ENCODE assay signal across 12 cellular contexts in the genomic region with DNA sequence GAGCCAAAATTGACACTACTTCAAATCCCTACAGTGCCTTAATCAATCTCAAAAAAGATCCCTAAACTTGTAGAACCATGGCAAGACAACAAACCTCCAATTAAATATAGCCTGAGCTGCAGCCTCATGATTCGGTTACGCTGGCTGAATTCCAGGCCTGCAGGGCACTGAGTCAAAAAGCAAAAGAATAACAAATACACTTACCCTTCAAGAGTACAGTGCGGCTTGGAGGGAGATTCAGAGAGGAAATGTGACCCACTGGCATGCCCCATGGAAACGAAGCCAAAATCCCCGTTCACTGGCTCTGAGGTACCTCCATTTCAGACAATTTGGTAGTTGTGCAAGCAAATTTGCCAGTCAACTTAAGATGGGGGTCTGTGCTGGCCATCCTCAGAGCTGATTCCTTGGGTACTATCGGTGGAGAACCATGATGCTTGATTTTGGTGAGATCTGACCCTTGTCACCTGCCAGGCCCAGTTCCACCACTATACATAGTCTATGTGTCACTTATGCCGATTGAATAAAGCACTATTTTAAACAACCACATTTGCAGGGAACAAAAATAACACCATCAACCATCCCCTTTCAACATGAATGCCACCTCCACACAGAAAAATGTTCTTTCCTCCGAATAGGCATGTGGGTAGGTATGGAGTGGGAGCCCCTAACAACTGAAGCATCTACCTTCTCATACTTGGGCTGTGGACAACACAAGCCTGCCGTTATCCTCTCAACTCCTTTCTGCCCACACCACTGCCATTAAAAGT. TPM values are rescaled to one million over a fixed set of nuclear protein-coding genes. Genes with fewer than 3 reads are reported as not detected.
DNase-seq lines count a peak whose midpoint lies in the region; ATAC-seq, FAIRE-seq and TF ChIP-seq lines count a peak whose summit lies in the region.
"Had no signal": no experiment of that assay in that cellular context is flagged by ENCODE, and none has a peak within 500 bp of the region (broad histone marks: within the 10 kb centered on the region; RNA-seq: fewer than 3 reads in every experiment).

No MANE protein-coding gene starts in this region.

- no peaks in the 10 kb centered on the region; the same call in 1 of the 2 replicates for H3K27me3 ChIP-seq in ACC112 (ENCODE audit: insufficient read depth, low read length)
- no peaks in the 10 kb centered on the region for H3K27me3 ChIP-seq in GM12878 (replicated peaks in 1 of 2; ENCODE audit: control insufficient read depth in 2 of 2, insufficient read depth in 2 of 2, low read length in 1 of 2)
- peaks cover 2% of the 10 kb centered on the region for H3K27me3 ChIP-seq in kidney epithelial cell (ENCODE audit: control insufficient read depth, insufficient read depth, low read length)
- H3K27me3 ChIP-seq in WERI-Rb-1 (ENCODE audit: insufficient read depth, low read depth, severe bottlenecking) = no peaks in the 10 kb centered on the region

- BruUV-seq in GM12878 (replicated peaks; lab: Mats Ljungman, UMichigan) = no TSS peak

- H3K9me3 Mint-ChIP-seq in mesothelial cell of epicardium = no peaks in the 10 kb centered on the region
- no peaks in the 10 kb centered on the region for H3K9me3 Mint-ChIP-seq in endothelial cell (ENCODE audit: unreplicated experiment)

- RAD21 ChIA-PET in GM12878 (lab: Charles Lee; ENCODE audit: unreplicated experiment) = no interaction called here

- ATAC-seq in GM12878 = peak; percentile 27; the same call in 2 of the 3 replicates

- intact Hi-C loops in GM12878 (cut with micrococcal nuclease; ENCODE audit: unreplicated experiment) = no loop called here

- no peaks in the 10 kb centered on the region for H4K20me1 ChIP-seq in GM12878 (ENCODE audit: control insufficient read depth, insufficient read depth)

- POLR2A ChIA-PET in GM12878 (lab: Charles Lee) = no interaction called here

- no peaks in the 10 kb centered on the region for H3K36me3 ChIP-seq in ACC112 (ENCODE audit: insufficient read depth, low read length)
- H3K36me3 ChIP-seq in GM12878 (ENCODE audit: control insufficient read depth in 2 of 2, insufficient read depth in 2 of 2, low read length in 1 of 2) = no peaks in the 10 kb centered on the region
- no peaks in the 10 kb centered on the region for H3K36me3 ChIP-seq in kidney epithelial cell (ENCODE audit: control insufficient read depth, insufficient read depth, low read length)
- no peaks in the 10 kb centered on the region for H3K36me3 ChIP-seq in WERI-Rb-1

- H3K4me1 ChIP-seq in ACC112 (ENCODE audit: control insufficient read depth, insufficient read depth, low read length, unreplicated experiment) = peaks cover 11% of the 10 kb centered on the region
- H3K4me1 ChIP-seq in GM12878 (ENCODE audit: control insufficient read depth, insufficient read depth, low read length) = no peaks in the 10 kb centered on the region

- H3K4me2 ChIP-seq in GM12878 (ENCODE audit: control insufficient read depth, insufficient read depth) = no peak overlapping the region

- H3K36me3 Mint-ChIP-seq in mesothelial cell of epicardium = no peaks in the 10 kb centered on the region
- no peaks in the 10 kb centered on the region for H3K36me3 Mint-ChIP-seq in endothelial cell (ENCODE audit: low read depth, unreplicated experiment)

- TF ChIP-seq RAD21 in GM12878 (IDR thresholded peaks at IDR 0.05; ENCODE audit: insufficient read depth, low read depth, low read length) = no peak

- DNase-seq in NCI-H1092 treated with DMSO at 0.1 percent for 48 hours (lab: John Stamatoyannopoulos, UW) (peak; percentile 73), GM12878 (ENCODE audit: low read depth, low spot score) (no peak), kidney epithelial cell (ENCODE audit: low read depth) (peak; percentile 39), GM13976 (ENCODE audit: low spot score) (no peak), mesothelial cell of epicardium (ENCODE audit: low spot score in 2 of 2, unreplicated experiment in 2 of 2) (no peak), WERI-Rb-1 (no peak), endothelial cell (ENCODE audit: low spot score) (no peak)
- DNase-seq: cerebellar nuclear complex, kidney had no signal

- H3K9ac ChIP-seq in GM12878 (ENCODE audit: control insufficient read depth, insufficient read depth, low read length) = no peak overlapping the region

- WGBS in GM12878 (ENCODE audit: insufficient coverage, insufficient replicate concordance, low lambda C conversion rate, missing lambda C conversion rate) = 31% methylated on average over 9 of the region's 9 CpGs

- H3K27ac ChIP-seq in ACC112 (ENCODE audit: low read depth, low read length) = no peak overlapping the region
- H3K27ac ChIP-seq in GM12878 (ENCODE audit: control insufficient read depth, insufficient read depth) = no peak overlapping the region
- no peak overlapping the region for H3K27ac ChIP-seq in WERI-Rb-1

- H3K79me2 ChIP-seq in ACC112 (ENCODE audit: control insufficient read depth, insufficient read depth, low read length, unreplicated experiment) (no peaks in the 10 kb centered on the region), GM12878 (ENCODE audit: control insufficient read depth, insufficient read depth, low read length) (no peaks in the 10 kb centered on the region)

- H3K27ac Mint-ChIP-seq in mesothelial cell of epicardium (no peak overlapping the region), endothelial cell (ENCODE audit: unreplicated experiment) (no peak overlapping the region)

- no peaks in the 10 kb centered on the region for H3K9me3 ChIP-seq in GM12878 (replicated peaks; ENCODE audit: control insufficient read depth, insufficient read depth, low read length)
- H3K9me3 ChIP-seq in WERI-Rb-1 (ENCODE audit: severe bottlenecking) = peaks cover 6% of the 10 kb centered on the region

- H3K27me3 Mint-ChIP-seq in mesothelial cell of epicardium (ENCODE audit: low read depth) = peaks cover 6% of the 10 kb centered on the region
- peaks cover 6% of the 10 kb centered on the region for H3K27me3 Mint-ChIP-seq in endothelial cell (ENCODE audit: unreplicated experiment)

- H3K4me1 Mint-ChIP-seq in mesothelial cell of epicardium = peaks cover 5% of the 10 kb centered on the region
- H3K4me1 Mint-ChIP-seq in endothelial cell (ENCODE audit: unreplicated experiment) = no peaks in the 10 kb centered on the region

- CTCF ChIA-PET in GM12878 (lab: Yijun Ruan, JAX) = no interaction called here

- H3K4me3 Mint-ChIP-seq in mesothelial cell of epicardium (no peak overlapping the region), endothelial cell (ENCODE audit: unreplicated experiment) (no peak overlapping the region)

- H2AFZ ChIP-seq in ACC112 (ENCODE audit: low read length, unreplicated experiment) (peak overlapping the region; percentile 31), GM12878 (ENCODE audit: control insufficient read depth, low read depth, low read length) (no peak overlapping the region)

- no peak for FAIRE-seq in GM12878 (lab: Jason Lieb, UNC)
- FAIRE-seq: H1, kidney had no signal

- no peak for TF ChIP-seq CTCF in GM12878 (IDR thresholded peaks at IDR 0.05 in 2 of 3, conservative IDR thresholded peaks at IDR 0.05 in 1 of 3; ENCODE audit: control insufficient read depth in 2 of 3, extremely low read depth in 1 of 3, insufficient read depth in 1 of 3, low read depth in 3 of 3, low read length in 3 of 3)
- TF ChIP-seq CTCF in kidney epithelial cell (IDR thresholded peaks at IDR 0.05; ENCODE audit: insufficient read depth, low read length, poor library complexity, severe bottlenecking) = no peak
- TF ChIP-seq CTCF in GM13976 (IDR thresholded peaks at IDR 0.05; ENCODE audit: borderline replicate concordance, control extremely low read depth, extremely low read depth, insufficient read depth, missing control alignments) = no peak
- no peak for TF ChIP-seq CTCF in mesothelial cell of epicardium (IDR thresholded peaks at IDR 0.05; ENCODE audit: unreplicated experiment)
- TF ChIP-seq CTCF in WERI-Rb-1 (IDR thresholded peaks at IDR 0.05; ENCODE audit: low read depth, low read length) = no peak
- TF ChIP-seq CTCF in endothelial cell (IDR thresholded peaks at IDR 0.05; ENCODE audit: unreplicated experiment) = no peak

- no peak for TF ChIP-seq POLR2A in GM12878 (IDR thresholded peaks at IDR 0.05; ENCODE audit: low read depth, low read length)

- SMC1A ChIA-PET in GM12878 (lab: Charles Lee; ENCODE audit: uncharacterized antibody, unreplicated experiment) = no interaction called here

- TF ChIP-seq EP300 in GM12878 (IDR thresholded peaks at IDR 0.05; ENCODE audit: borderline replicate concordance in 1 of 2, control insufficient read depth in 1 of 2, low read depth in 2 of 2, low read length in 2 of 2) = no peak

- in situ Hi-C loops in GM12878 (cut with MboI) = no loop called here
- in situ Hi-C loops in GM13976 (cut with MboI; ENCODE audit: low sequenced_read_pairs, unreplicated experiment) = no loop called here

- 0 out of 2 replicates have a peak overlapping the region, but pooled peaks have one; percentile 15 for H3K4me3 ChIP-seq in ACC112 (ENCODE audit: low read depth, low read length)
- H3K4me3 ChIP-seq in GM12878 = no peak overlapping the region
- H3K4me3 ChIP-seq in kidney epithelial cell (ENCODE audit: low read depth, low read length) = no peak overlapping the region
- H3K4me3 ChIP-seq in WERI-Rb-1 (ENCODE audit: low read depth, low read length) = no peak overlapping the region

TF ChIP-seq in GM12878, 131 proteins besides CTCF, POLR2A, EP300 and RAD21 (continues in another document):
- TF ChIP-seq EGR1 (IDR thresholded peaks at IDR 0.05; ENCODE audit: borderline replicate concordance in 1 of 2, low read depth in 2 of 2, low read length in 2 of 2) (no peak), RELA (IDR thresholded peaks at IDR 0.05; ENCODE audit: borderline replicate concordance, partially characterized antibody) (no peak), ASH2L (IDR thresholded peaks at IDR 0.05; ENCODE audit: borderline replicate concordance, low read depth) (no peak), MXI1 (IDR thresholded peaks at IDR 0.05; ENCODE audit: low read depth, low read length) (no peak)

RNA-seq across cellular contexts. Expression of a gene that starts 2.1 kb away (rescaled TPM):
- 0.05 and 0.06 TPM in 2 replicates for total RNA-seq in GM12878 (2013; cell fraction: nucleolus; rRNA removed)
- total RNA-seq in GM12878 (2014; rRNA removed) (not detected in 2 replicates), GM12878 (2014; rRNA removed; fragmentation: Illumina TruSeq; extraction: Trizol) (not detected in 2 replicates), GM12878 (2021) (not detected in 2 replicates), kidney epithelial cell (not detected in 2 replicates), mesothelial cell of epicardium (0.02 to 0.04 TPM (median 0.04 TPM) in 3 replicates), endothelial cell (ENCODE audit: unreplicated experiment) (not detected)
- not detected for polyA plus RNA-seq in GM12878 (2011; ENCODE audit: low read depth)
- polyA plus RNA-seq in GM12878 (2011; rRNA removed) (0.01 TPM in 2 replicates), GM12878 (2014; fragmentation: Illumina TruSeq; extraction: Trizol) (not detected in 2 replicates), GM12878 (2014; fragmentation: Nextera tagmentation; extraction: Ambion mirVana) (not detected), GM12878 (2014; rRNA removed) (not detected in 2 replicates), GM12878 (2016; fragmentation: Nextera tagmentation; extraction: Ambion mirVana) (not detected)
- not detected in 2 replicates for polyA plus RNA-seq in GM12878 (2011; cell fraction: cytosol; rRNA removed)
- polyA plus RNA-seq in GM12878 (2011; cell fraction: nucleus; rRNA removed) = 0.03 TPM in 2 replicates
- polyA plus RNA-seq in GM12878 (2012) = not detected in 2 replicates
- not detected in 2 replicates for polyA minus RNA-seq in GM12878 (2011; rRNA and poly(A)+ RNA removed)
- polyA minus RNA-seq in GM12878 (2011; cell fraction: cytosol; rRNA and poly(A)+ RNA removed) = not detected in 2 replicates
- polyA minus RNA-seq in GM12878 (2011; cell fraction: nucleus; rRNA and poly(A)+ RNA removed) = not detected in 2 replicates
- total RNA-seq: H1, OCI-LY7 had no signal
- polyA plus RNA-seq: H1 had no signal

Comparison
In these comparisons a context has a peak if more than half of its experiments do, and no peak if none do; other contexts are left out.
1. DNase-seq: peak in NCI-H1092 treated with DMSO at 0.1 percent for 48 hours (single experiment) and kidney epithelial cell (single experiment); none in GM12878 (single experiment), GM13976 (single experiment), mesothelial cell of epicardium (0 of 2), WERI-Rb-1 (single experiment) and endothelial cell (single experiment).